ENCODE assay signal across 21 cellular contexts in the genomic region with DNA sequence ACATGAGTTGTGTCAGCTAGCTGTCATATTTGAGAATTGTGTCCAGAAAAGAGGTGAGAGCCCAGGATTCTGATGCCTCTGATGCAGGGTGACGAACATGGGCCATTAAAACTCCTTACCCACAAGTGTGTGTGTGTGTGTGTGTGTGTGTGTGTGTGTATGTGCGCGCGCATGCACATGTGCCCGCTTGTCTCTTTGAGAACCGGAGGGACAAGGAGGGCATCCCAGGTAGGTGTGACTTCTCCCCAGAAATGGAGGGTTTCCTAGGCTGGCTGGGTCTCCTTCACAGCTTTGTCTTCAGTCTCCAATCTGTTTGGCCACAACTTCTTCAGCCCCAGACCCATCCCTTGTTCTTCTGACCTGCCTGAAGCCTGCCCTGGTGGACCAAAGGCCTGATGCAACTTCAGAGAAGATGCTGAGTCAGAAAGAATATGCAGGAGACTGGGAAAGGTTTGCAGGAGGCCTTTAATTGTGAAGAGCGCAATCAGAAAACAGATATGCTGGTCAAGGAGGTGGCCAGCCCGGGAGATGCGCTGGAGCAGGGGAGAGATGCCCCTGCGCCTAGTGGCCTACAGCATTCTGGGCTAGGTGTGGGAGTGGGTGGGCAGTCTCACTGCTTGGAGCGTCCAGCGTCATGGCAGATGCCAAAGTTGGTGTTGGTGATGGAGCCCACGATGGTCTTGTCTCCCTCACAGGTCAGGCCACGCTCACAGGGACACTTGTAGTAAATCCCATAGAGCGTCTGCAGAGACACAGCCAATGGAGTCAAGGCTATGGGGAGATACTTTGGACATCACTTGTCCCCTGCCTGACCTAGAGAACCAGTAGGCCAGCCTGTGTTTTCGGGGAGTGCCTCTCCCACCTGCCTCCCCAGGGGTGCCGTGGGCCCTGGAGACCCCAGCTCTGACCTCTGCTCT. TPM values are rescaled to one million over a fixed set of nuclear protein-coding genes. Genes with fewer than 3 reads are reported as not detected.
DNase-seq lines count a peak whose midpoint lies in the region; FAIRE-seq and TF ChIP-seq lines count a peak whose summit lies in the region.
"Had no signal": no experiment of that assay in that cellular context is flagged by ENCODE, and none has a peak within 500 bp of the region (broad histone marks: within the 10 kb centered on the region; RNA-seq: fewer than 3 reads in every experiment).

No MANE protein-coding gene starts in this region.

- DNase-seq in HTR-8/SVneo (ENCODE audit: insufficient read length, low spot score) (no peak), H1 (ENCODE audit: low read depth in 1 of 2, low spot score in 2 of 2) (no peak), urothelium cell line (ENCODE audit: low spot score) (no peak), GM13977 (ENCODE audit: low spot score) (no peak)
- no peak for DNase-seq in activated naive CD4-positive, alpha-beta T cell treated with anti-CD3 and anti-CD28 coated beads, Interleukin-2, amount 10 ng/mL, durations not matched to agents 7 days and 5 days
- DNase-seq: CD4-positive, alpha-beta memory T cell; DMS153; H9; NCI-H1417; NCI-H187 treated with DMSO at 0.1 percent for 48 hours; NCI-H2227 treated with DMSO at 0.1 percent for 48 hours; NCI-H524; NCI-H82; PC-3; SIG-M5 had no signal

- H2BK12ac ChIP-seq in H1 (ENCODE audit: low read depth, low read length): peak overlapping the region; percentile 13; the same call in 1 of the 2 replicates

- H3K27me3 ChIP-seq in H1 (replicated peaks in 1 of 4; ENCODE audit: control insufficient read depth in 3 of 4, extremely low read depth in 1 of 4, insufficient read depth in 3 of 4, low read length in 3 of 4): no peaks in the 10 kb centered on the region
- H3K27me3 ChIP-seq: BLaER1 had no signal

- H3K9me3 ChIP-seq in H1 (ENCODE audit: insufficient read depth in 2 of 2, low read depth in 1 of 2, low read length in 1 of 2): no peaks in the 10 kb centered on the region
- H3K9me3 ChIP-seq: BLaER1 had no signal

- H3K4me2 ChIP-seq in H1 (ENCODE audit: insufficient read depth in 1 of 2, low read depth in 2 of 2, low read length in 2 of 2): no peak overlapping the region
- H3K4me2 ChIP-seq: BLaER1 had no signal

- H3K79me2 ChIP-seq in H1 (ENCODE audit: control insufficient read depth in 1 of 2, insufficient read depth in 2 of 2, low read length in 2 of 2): no peaks in the 10 kb centered on the region

- no peak overlapping the region for H4K5ac ChIP-seq in H1 (ENCODE audit: insufficient read length, low read depth, low read length)

- no peak overlapping the region for H2AK5ac ChIP-seq in H1 (ENCODE audit: low read depth, low read length)

- peaks cover 29% of the 10 kb centered on the region for H3K27me3 Mint-ChIP-seq in activated naive CD4-positive, alpha-beta T cell treated with anti-CD3 and anti-CD28 coated beads, Interleukin-2, amount 10 ng/mL, durations not matched to agents 7 days and 5 days

- no peak overlapping the region for H3K14ac ChIP-seq in H1 (ENCODE audit: insufficient read length)

- WGBS in H1 (ENCODE audit: extremely low coverage in 1 of 2, insufficient coverage in 1 of 2, insufficient read length in 1 of 2, insufficient replicate concordance in 2 of 2, low coverage in 1 of 2, low lambda C conversion rate in 2 of 2, missing lambda C conversion rate in 1 of 2), 2 experiments: 93% methylated on average over 17 of the region's 17 CpGs; no CpG with 5 or more reads in 1 of the 2 experiments

- H2BK20ac ChIP-seq in H1 (ENCODE audit: low read length): no peak overlapping the region

- CTCF ChIA-PET in H1 (lab: Charles Lee; ENCODE audit: partially characterized antibody): interaction anchor here (1.4 to 1.5 kb wide), 2 partner anchors 9 to 12 kb away, joined by 4 read pairs; no protein-coding TSS in a partner anchor
- CTCF ChIA-PET in activated naive CD4-positive, alpha-beta T cell treated with anti-CD3 and anti-CD28 coated beads, Interleukin-2, amount 10 ng/mL, durations not matched to agents 7 days and 5 days (lab: Charles Lee): interaction anchor here (0.7 to 0.9 kb wide), 2 partner anchors 300 to 539 kb away, joined by 3 read pairs; no protein-coding TSS in a partner anchor

- H3K4me1 Mint-ChIP-seq in activated naive CD4-positive, alpha-beta T cell treated with anti-CD3 and anti-CD28 coated beads, Interleukin-2, amount 10 ng/mL, durations not matched to agents 7 days and 5 days: no peaks in the 10 kb centered on the region
- H3K4me1 Mint-ChIP-seq: CD4-positive, alpha-beta memory T cell had no signal

- in situ Hi-C loops in GM13977 (cut with MboI; ENCODE audit: low pct_unique_long_range_greater_than_20kb, low sequenced_read_pairs, unreplicated experiment): no loop called here

- no peak for TF ChIP-seq CTCF in H1 (IDR thresholded peaks at IDR 0.05; ENCODE audit: control extremely low read depth in 1 of 3, insufficient read depth in 1 of 3, low read depth in 1 of 3, low read length in 3 of 3)
- no peak for TF ChIP-seq CTCF in GM13977 (IDR thresholded peaks at IDR 0.05; ENCODE audit: extremely low read depth, insufficient read depth, missing control alignments)

- no peak overlapping the region for H3K9ac ChIP-seq in H1 (replicated peaks in 1 of 4; ENCODE audit: extremely low read depth in 1 of 4, low read depth in 3 of 4, low read length in 3 of 4)
- H3K9ac ChIP-seq: BLaER1 had no signal

- H3K79me1 ChIP-seq in H1 (ENCODE audit: low read depth, low read length): no peaks in the 10 kb centered on the region

- H3K23ac ChIP-seq in H1 (ENCODE audit: insufficient read length): no peak overlapping the region

- H4K20me1 ChIP-seq in H1 (replicated peaks in 1 of 2; ENCODE audit: control insufficient read depth in 1 of 2, insufficient read depth in 2 of 2, low read length in 2 of 2): no peaks in the 10 kb centered on the region
- H4K20me1 ChIP-seq: BLaER1 had no signal

- peaks cover 0 to 7% (median 5%) of the 10 kb centered on the region in 4 experiments; a peak in 4 of 7 replicates for H3K4me1 ChIP-seq in H1 (replicated peaks in 1 of 4; ENCODE audit: control insufficient read depth in 3 of 4, insufficient read depth in 4 of 4, low read length in 3 of 4)

- no peak overlapping the region for H3K27ac Mint-ChIP-seq in activated naive CD4-positive, alpha-beta T cell treated with anti-CD3 and anti-CD28 coated beads, Interleukin-2, amount 10 ng/mL, durations not matched to agents 7 days and 5 days
- H3K27ac Mint-ChIP-seq: CD4-positive, alpha-beta memory T cell had no signal

- no peak overlapping the region for H4K91ac ChIP-seq in H1 (replicated peaks; ENCODE audit: insufficient read length, low read length)

- H3K4me3 Mint-ChIP-seq in activated naive CD4-positive, alpha-beta T cell treated with anti-CD3 and anti-CD28 coated beads, Interleukin-2, amount 10 ng/mL, durations not matched to agents 7 days and 5 days: no peak overlapping the region
- H3K4me3 Mint-ChIP-seq: CD4-positive, alpha-beta memory T cell; H9 had no signal

- POLR2A ChIA-PET in H1 (lab: Charles Lee; ENCODE audit: partially characterized antibody): interaction anchor here (1.0 kb wide), 1 partner anchor 31 kb away, joined by 3 read pairs; no protein-coding TSS in a partner anchor

- H3K9me3 Mint-ChIP-seq in activated naive CD4-positive, alpha-beta T cell treated with anti-CD3 and anti-CD28 coated beads, Interleukin-2, amount 10 ng/mL, durations not matched to agents 7 days and 5 days: no peaks in the 10 kb centered on the region
- H3K9me3 Mint-ChIP-seq: CD4-positive, alpha-beta memory T cell; H9 had no signal

- no peak overlapping the region; the same call in 1 of the 2 replicates for H3K18ac ChIP-seq in H1 (ENCODE audit: extremely low read depth, low read length)

- H4K8ac ChIP-seq in H1 (ENCODE audit: extremely low read depth, insufficient read depth, low read length): no peak overlapping the region; the same call in 1 of the 2 replicates

- TF ChIP-seq POLR2A in H1 (IDR thresholded peaks at IDR 0.05; ENCODE audit: control extremely low read depth in 1 of 2, low read depth in 2 of 2, low read length in 2 of 2): no peak

- H2BK15ac ChIP-seq in H1 (ENCODE audit: low read length): 0 out of 2 replicates have a peak overlapping the region, but pooled peaks have one; percentile 1

- no peaks in the 10 kb centered on the region for H3K23me2 ChIP-seq in H1 (ENCODE audit: low read depth, low read length)

- H2BK5ac ChIP-seq in H1 (ENCODE audit: low read depth, low read length): no peak overlapping the region

- no peak overlapping the region for H2AFZ ChIP-seq in H1 (ENCODE audit: low read length)

- no peak for TF ChIP-seq RAD21 in H1 (IDR thresholded peaks at IDR 0.05 in 1 of 2, conservative IDR thresholded peaks at IDR 0.05 in 1 of 2; ENCODE audit: low read depth in 2 of 2, low read length in 2 of 2)

- H3K27ac ChIP-seq in H1 (ENCODE audit: low read depth, low read length): no peak overlapping the region
- H3K27ac ChIP-seq: BLaER1, RWPE1 had no signal

- TF ChIP-seq EP300 in H1 (IDR thresholded peaks at IDR 0.05; ENCODE audit: borderline replicate concordance in 1 of 2, low read depth in 2 of 2, low read length in 2 of 2): no peak

- H3K4me3 ChIP-seq in H1 (ENCODE audit: extremely low read depth in 1 of 4, insufficient read depth in 2 of 4, low read depth in 3 of 4, low read length in 4 of 4): no peak overlapping the region
- H3K4me3 ChIP-seq: BLaER1 had no signal

- no peaks in the 10 kb centered on the region for H3K36me3 Mint-ChIP-seq in activated naive CD4-positive, alpha-beta T cell treated with anti-CD3 and anti-CD28 coated beads, Interleukin-2, amount 10 ng/mL, durations not matched to agents 7 days and 5 days
- H3K36me3 Mint-ChIP-seq: CD4-positive, alpha-beta memory T cell had no signal

- H2BK120ac ChIP-seq in H1 (replicated peaks; ENCODE audit: low read depth, low read length): no peak overlapping the region

- H3K36me3 ChIP-seq in H1 (ENCODE audit: control insufficient read depth in 2 of 4, insufficient read depth in 4 of 4, low read length in 3 of 4): no peaks in the 10 kb centered on the region
- H3K36me3 ChIP-seq: BLaER1 had no signal

- FAIRE-seq in HTR-8/SVneo (lab: Jason Lieb, UNC): peak; percentile 46
- FAIRE-seq in H1 (lab: Jason Lieb, UNC): no peak
- peak; percentile 79 for FAIRE-seq in urothelium cell line (lab: Jason Lieb, UNC)
- FAIRE-seq: GM12891 had no signal

- H3K4ac ChIP-seq in H1 (replicated peaks; ENCODE audit: insufficient read length, low read depth, low read length): no peak overlapping the region

- no peak overlapping the region for H3K56ac ChIP-seq in H1 (replicated peaks; ENCODE audit: insufficient read length, low read depth, low read length)

RNA-seq across cellular contexts. Expression of gene CLPS, which starts 2.3 kb away (rescaled TPM):
- total RNA-seq in H1 (2021; fragmentation: NEBNext Ultra II Directional; extraction: Animal tissue kit (Norgen Biotek cat#: 25700)): not detected in 2 replicates
- not detected in 2 replicates for polyA plus RNA-seq in H1 (2011; rRNA removed)
- not detected for polyA plus RNA-seq in H1 (2011; cell fraction: cytosol; rRNA removed)
- not detected for polyA plus RNA-seq in H1 (2011; cell fraction: nucleus; rRNA removed)
- polyA plus RNA-seq in H1 (2012, experiment 1 of 2): not detected in 4 replicates
- not detected for polyA plus RNA-seq in H1 (2012, experiment 2 of 2)
- polyA plus RNA-seq in H1 (2013, experiment 1 of 2): not detected
- polyA plus RNA-seq in H1 (2013, experiment 2 of 2): not detected
- polyA minus RNA-seq in H1 (2011; rRNA and poly(A)+ RNA removed): not detected in 2 replicates
- polyA minus RNA-seq in H1 (2011; cell fraction: cytosol; rRNA and poly(A)+ RNA removed): not detected
- not detected for polyA minus RNA-seq in H1 (2011; cell fraction: nucleus; rRNA and poly(A)+ RNA removed)
- total RNA-seq: A673; CD4-positive, alpha-beta memory T cell; Daoy; H9; M059J; PC-3 had no signal
- polyA plus RNA-seq: CD4-positive, alpha-beta memory T cell had no signal

RNA-seq across cellular contexts. Expression of gene LHFPL5, which starts 10.4 kb away (rescaled TPM):
- total RNA-seq in H1 (2021; fragmentation: NEBNext Ultra II Directional; extraction: Animal tissue kit (Norgen Biotek cat#: 25700)): not detected in 2 replicates
- polyA plus RNA-seq in H1 (2011; rRNA removed): 0.03 TPM in 1 of 2 replicates, not detected in the other
- not detected for polyA plus RNA-seq in H1 (2011; cell fraction: cytosol; rRNA removed)
- polyA plus RNA-seq in H1 (2011; cell fraction: nucleus; rRNA removed): not detected
- not detected in 4 replicates for polyA plus RNA-seq in H1 (2012, experiment 1 of 2)
- not detected for polyA plus RNA-seq in H1 (2012, experiment 2 of 2)
- not detected for polyA plus RNA-seq in H1 (2013, experiment 1 of 2)
- polyA plus RNA-seq in H1 (2013, experiment 2 of 2): 0.02 TPM
- not detected in 2 replicates for polyA minus RNA-seq in H1 (2011; rRNA and poly(A)+ RNA removed)
- polyA minus RNA-seq in H1 (2011; cell fraction: cytosol; rRNA and poly(A)+ RNA removed): not detected
- not detected for polyA minus RNA-seq in H1 (2011; cell fraction: nucleus; rRNA and poly(A)+ RNA removed)
- total RNA-seq: A673; CD4-positive, alpha-beta memory T cell; Daoy; H9; M059J; PC-3 had no signal
- polyA plus RNA-seq: CD4-positive, alpha-beta memory T cell had no signal

RNA-seq across cellular contexts. Expression of gene CLPSL1, which starts 14.0 kb away (rescaled TPM):
- total RNA-seq in H1 (2021; fragmentation: NEBNext Ultra II Directional; extraction: Animal tissue kit (Norgen Biotek cat#: 25700)): not detected in 2 replicates
- polyA plus RNA-seq in H1 (2011; rRNA removed): 0.88 TPM in 1 of 2 replicates, not detected in the other
- 0.58 TPM for polyA plus RNA-seq in H1 (2011; cell fraction: cytosol; rRNA removed)
- polyA plus RNA-seq in H1 (2011; cell fraction: nucleus; rRNA removed): 0.40 TPM
- 0.36 TPM in 1 of 4 replicates, not detected in the others for polyA plus RNA-seq in H1 (2012, experiment 1 of 2)
- polyA plus RNA-seq in H1 (2012, experiment 2 of 2): not detected
- 0.32 TPM for polyA plus RNA-seq in H1 (2013, experiment 1 of 2)
- polyA plus RNA-seq in H1 (2013, experiment 2 of 2): 0.26 TPM
- not detected in 2 replicates for polyA minus RNA-seq in H1 (2011; rRNA and poly(A)+ RNA removed)
- polyA minus RNA-seq in H1 (2011; cell fraction: cytosol; rRNA and poly(A)+ RNA removed): not detected
- not detected for polyA minus RNA-seq in H1 (2011; cell fraction: nucleus; rRNA and poly(A)+ RNA removed)
- total RNA-seq: A673; CD4-positive, alpha-beta memory T cell; Daoy; H9; M059J; PC-3 had no signal
- polyA plus RNA-seq: CD4-positive, alpha-beta memory T cell had no signal

RNA-seq across cellular contexts. Expression of gene CLPSL2, which starts 18.4 kb away (rescaled TPM):
- 1.4 TPM in 2 replicates for total RNA-seq in H1 (2021; fragmentation: NEBNext Ultra II Directional; extraction: Animal tissue kit (Norgen Biotek cat#: 25700))
- polyA plus RNA-seq in H1 (2011; rRNA removed): 3.2 and 3.4 TPM in 2 replicates
- 1.0 TPM for polyA plus RNA-seq in H1 (2011; cell fraction: cytosol; rRNA removed)
- polyA plus RNA-seq in H1 (2011; cell fraction: nucleus; rRNA removed): 3.3 TPM
- 2.6 to 6.7 TPM (median 5.0 TPM) in 4 replicates for polyA plus RNA-seq in H1 (2012, experiment 1 of 2)
- polyA plus RNA-seq in H1 (2012, experiment 2 of 2): not detected
- 4.3 TPM for polyA plus RNA-seq in H1 (2013, experiment 1 of 2)
- polyA plus RNA-seq in H1 (2013, experiment 2 of 2): 4.7 TPM
- not detected in 2 replicates for polyA minus RNA-seq in H1 (2011; rRNA and poly(A)+ RNA removed)
- not detected for polyA minus RNA-seq in H1 (2011; cell fraction: cytosol; rRNA and poly(A)+ RNA removed)
- 2.7 TPM for polyA minus RNA-seq in H1 (2011; cell fraction: nucleus; rRNA and poly(A)+ RNA removed)
- total RNA-seq: A673; CD4-positive, alpha-beta memory T cell; Daoy; M059J; PC-3 had no signal
- polyA plus RNA-seq: CD4-positive, alpha-beta memory T cell had no signal

RNA-seq across cellular contexts. Expression of gene ARMC12, which starts 58.0 kb away (rescaled TPM):
- total RNA-seq in H1 (2021; fragmentation: NEBNext Ultra II Directional; extraction: Animal tissue kit (Norgen Biotek cat#: 25700)): 0.78 and 0.86 TPM in 2 replicates
- 3.7 and 3.9 TPM in 2 replicates for polyA plus RNA-seq in H1 (2011; rRNA removed)
- polyA plus RNA-seq in H1 (2011; cell fraction: cytosol; rRNA removed): 3.5 TPM
- polyA plus RNA-seq in H1 (2011; cell fraction: nucleus; rRNA removed): 14.4 TPM
- 1.2 to 2.6 TPM (median 1.4 TPM) in 4 replicates for polyA plus RNA-seq in H1 (2012, experiment 1 of 2)
- 0.91 TPM for polyA plus RNA-seq in H1 (2012, experiment 2 of 2)
- polyA plus RNA-seq in H1 (2013, experiment 1 of 2): 1.4 TPM
- 0.94 TPM for polyA plus RNA-seq in H1 (2013, experiment 2 of 2)
- 0.63 and 0.66 TPM in 2 replicates for polyA minus RNA-seq in H1 (2011; rRNA and poly(A)+ RNA removed)
- not detected for polyA minus RNA-seq in H1 (2011; cell fraction: cytosol; rRNA and poly(A)+ RNA removed)
- polyA minus RNA-seq in H1 (2011; cell fraction: nucleus; rRNA and poly(A)+ RNA removed): 0.80 TPM
- total RNA-seq: PC-3 had no signal
